1 cellular context compared by ENCODE assay signal in genomic region chr12:131809476-131810254, GRCh38. TPM values are rescaled to one million over a fixed set of nuclear protein-coding genes. Genes with fewer than 3 reads are reported as not detected.
"Had no signal": no experiment of that assay in that cellular context is flagged by ENCODE, and none has a peak within 500 bp of the region (broad histone marks: within the 10 kb centered on the region; RNA-seq: fewer than 3 reads in every experiment).

No MANE protein-coding gene starts in this region.

RNA-seq across cellular contexts. Expression of gene MMP17, which starts 18.5 kb away (rescaled TPM):
- total RNA-seq: activated CD8-positive, alpha-beta T cell treated with anti-CD3 and anti-CD28 coated beads, Interleukin-2, amount 10 ng/mL, durations not matched to agents 7 days and 5 days had no signal
